11 cellular contexts compared by ENCODE assay signal in genomic region chr17:48429156-48429555, GRCh38. TPM values are rescaled to one million over a fixed set of nuclear protein-coding genes. Genes with fewer than 3 reads are reported as not detected.
DNase-seq lines count a peak whose midpoint lies in the region; ATAC-seq and TF ChIP-seq lines count a peak whose summit lies in the region.
"Had no signal": no experiment of that assay in that cellular context is flagged by ENCODE, and none has a peak within 500 bp of the region (broad histone marks: within the 10 kb centered on the region; RNA-seq: fewer than 3 reads in every experiment).

No MANE protein-coding gene starts in this region.

- TF ChIP-seq CTCF in OCI-LY7 (conservative IDR thresholded peaks at IDR 0.05; ENCODE audit: low read length): no peak

- H3K4me3 ChIP-seq in OCI-LY7 (ENCODE audit: low read depth, low read length, poor library complexity, severe bottlenecking): no peak overlapping the region
- H3K4me3 ChIP-seq: A549 had no signal

- intact Hi-C loops in OCI-LY7 (cut with micrococcal nuclease; ENCODE audit: unreplicated experiment): no loop called here

- ATAC-seq in HG03378 (IDR thresholded peaks at IDR 0.05; ENCODE audit: unreplicated experiment): no peak

- no peaks in the 10 kb centered on the region for H3K36me3 ChIP-seq in OCI-LY7 (ENCODE audit: insufficient read depth, low read length)

- POLR2A ChIA-PET in OCI-LY7 (lab: Charles Lee): no interaction called here

- DNase-seq in NCI-H2196 (lab: John Stamatoyannopoulos, UW; ENCODE audit: unreplicated experiment) (peak; percentile 12), NCI-H2196 treated with DMSO at 0.1 percent for 48 hours (lab: John Stamatoyannopoulos, UW; ENCODE audit: unreplicated experiment) (no peak), OCI-LY7 (ENCODE audit: low spot score) (no peak), SHP77 (lab: John Stamatoyannopoulos, UW) (no peak), NCI-H187 treated with DMSO at 0.1 percent for 48 hours (lab: John Stamatoyannopoulos, UW) (no peak)
- DNase-seq in effector CD4-positive, alpha-beta T cell: peak; percentile 23
- peak; percentile 59 for DNase-seq in stimulated activated CD8-positive, alpha-beta memory T cell treated with anti-CD3 and anti-CD28 coated beads, Interleukin-4, amount 100 ng/mL, for 48 hours
- DNase-seq: GOT3, NCI-H446 had no signal

- H3K4me1 ChIP-seq in OCI-LY7 (ENCODE audit: insufficient read depth, low read length, poor library complexity, severe bottlenecking): peaks cover 43% of the 10 kb centered on the region
- H3K4me1 ChIP-seq: A549 had no signal

- no peaks in the 10 kb centered on the region for H3K79me2 ChIP-seq in OCI-LY7 (ENCODE audit: insufficient read depth, low read depth, low read length)

- H2AFZ ChIP-seq in OCI-LY7 (ENCODE audit: low read length): peak overlapping the region; percentile 85; the same call in 1 of the 2 replicates

- H4K20me1 ChIP-seq in OCI-LY7 (ENCODE audit: insufficient read depth, low read length): no peaks in the 10 kb centered on the region

- H3K4me2 ChIP-seq in OCI-LY7 (ENCODE audit: low read length): no peak overlapping the region

- no peaks in the 10 kb centered on the region for H3K9me3 ChIP-seq in OCI-LY7 (ENCODE audit: low read length)
- H3K9me3 ChIP-seq: A549 had no signal

- H3K27ac ChIP-seq in OCI-LY7 (ENCODE audit: low read depth, low read length, poor library complexity, severe bottlenecking): no peak overlapping the region
- H3K27ac ChIP-seq: A549 had no signal

- H3K9me2 ChIP-seq in OCI-LY7 (ENCODE audit: insufficient read depth, low read length): no peaks in the 10 kb centered on the region

- no TSS peak for BruUV-seq in OCI-LY7 (replicated peaks; lab: Mats Ljungman, UMichigan)

- CTCF ChIA-PET in OCI-LY7 (lab: Charles Lee; ENCODE audit: unreplicated experiment): no interaction called here

RNA-seq across cellular contexts. Expression of gene SKAP1, which starts 0.9 kb away (rescaled TPM):
- total RNA-seq in OCI-LY7 (2014; rRNA removed; shearing (Covaris generic)): 0.13 TPM in 1 of 2 replicates, not detected in the other
- 0.79 and 1.2 TPM in 2 replicates for total RNA-seq in OCI-LY7 (2022)

Comparison
In these comparisons a context has a peak if more than half of its experiments do, and no peak if none do; other contexts are left out.
1. DNase-seq: peak in NCI-H2196 (single experiment), effector CD4-positive, alpha-beta T cell (single experiment) and stimulated activated CD8-positive, alpha-beta memory T cell treated with anti-CD3 and anti-CD28 coated beads, Interleukin-4, amount 100 ng/mL, for 48 hours (single experiment); none in NCI-H2196 treated with DMSO at 0.1 percent for 48 hours (single experiment), OCI-LY7 (single experiment), SHP77 (0 of 2) and NCI-H187 treated with DMSO at 0.1 percent for 48 hours (single experiment).